Comparison of ENCODE assay signal across 11 cellular contexts in genomic region chr11:66015094-66015881, GRCh38. TPM values are rescaled to one million over a fixed set of nuclear protein-coding genes. Genes with fewer than 3 reads are reported as not detected.
DNase-seq lines count a peak whose midpoint lies in the region; ATAC-seq and TF ChIP-seq lines count a peak whose summit lies in the region.
"Had no signal": no experiment of that assay in that cellular context is flagged by ENCODE, and none has a peak within 500 bp of the region (broad histone marks: within the 10 kb centered on the region; RNA-seq: fewer than 3 reads in every experiment).

No MANE protein-coding gene starts in this region.

- TF ChIP-seq CTCF in AG04449 (IDR thresholded peaks at IDR 0.05; ENCODE audit: insufficient read depth, low read length, missing control alignments): no peak

- H3K36me3 ChIP-seq in effector memory CD4-positive, alpha-beta T cell (ENCODE audit: control insufficient read depth, insufficient read depth, low read length): no peaks in the 10 kb centered on the region

- H3K9me3 ChIP-seq in effector memory CD4-positive, alpha-beta T cell (ENCODE audit: control insufficient read depth, low read length): no peaks in the 10 kb centered on the region

- no peak overlapping the region for H3K4me3 ChIP-seq in AG04449 (ENCODE audit: low read depth, low read length)
- H3K4me3 ChIP-seq in effector memory CD4-positive, alpha-beta T cell (ENCODE audit: insufficient read depth, low read depth, low read length, poor library complexity, severe bottlenecking): no peak overlapping the region

- CTCF ChIA-PET in AG04449 (lab: Yijun Ruan, JAX): interaction anchor here (1.1 to 1.7 kb wide), 3 partner anchors 26 to 126 kb away, joined by 3 to 12 read pairs (median 11); partner anchors contain the start of gene FIBP

- H3K27ac ChIP-seq in layer of hippocampus (ENCODE audit: low read depth, low read length): peak overlapping the region; percentile 62
- no peak overlapping the region for H3K27ac ChIP-seq in effector memory CD4-positive, alpha-beta T cell (ENCODE audit: insufficient read depth, low read length, poor library complexity, severe bottlenecking)

- peaks cover 7% of the 10 kb centered on the region for H3K27me3 ChIP-seq in layer of hippocampus (ENCODE audit: control insufficient read depth, insufficient read depth, low read length)
- H3K27me3 ChIP-seq in effector memory CD4-positive, alpha-beta T cell (replicated peaks; ENCODE audit: control insufficient read depth, insufficient read depth, low read length, poor library complexity, severe bottlenecking): peaks cover 22% of the 10 kb centered on the region

- ATAC-seq in GM18873 (IDR thresholded peaks at IDR 0.05; ENCODE audit: low FRiP score, unreplicated experiment) (no peak), HG02610 (IDR thresholded peaks at IDR 0.05; ENCODE audit: unreplicated experiment) (no peak), GM19023 (IDR thresholded peaks at IDR 0.05; ENCODE audit: unreplicated experiment) (no peak)

- peak; percentile 96 for TF ChIP-seq EP300 in Ishikawa (IDR thresholded peaks at IDR 0.05; ENCODE audit: borderline replicate concordance)

- peaks cover 6% of the 10 kb centered on the region for H3K4me1 ChIP-seq in effector memory CD4-positive, alpha-beta T cell (ENCODE audit: control insufficient read depth, insufficient read depth, low read length, poor library complexity, severe bottlenecking)

- peak; percentile 13; the same call in 1 of the 2 replicates for TF ChIP-seq RAD21 in Ishikawa (IDR thresholded peaks at IDR 0.05; ENCODE audit: low read depth)

- POLR2A ChIA-PET in AG04449 (lab: Yijun Ruan, JAX): interaction anchor here (0.6 kb wide), 1 partner anchor 9 kb away, joined by 4 read pairs; no protein-coding TSS in a partner anchor

- peak; percentile 5 for DNase-seq in AG04449 (ENCODE audit: low read depth, low spot score)
- peak; percentile 71 for DNase-seq in cerebellum (ENCODE audit: low spot score)
- DNase-seq in effector memory CD4-positive, alpha-beta T cell: no peak
- DNase-seq: activated CD4-positive, alpha-beta T cell treated with anti-CD3 and anti-CD28 coated beads, Interleukin-2, amount 50 U/mL, for 4 hours; mesendoderm had no signal

TF ChIP-seq in Ishikawa, 13 proteins besides CTCF, POLR2A, EP300 and RAD21:
- no peak for TF ChIP-seq REST (IDR thresholded peaks at IDR 0.05; ENCODE audit: low read depth)
- TF ChIP-seq TCF12 (IDR thresholded peaks at IDR 0.05; ENCODE audit: low read depth): peak; percentile 96
- TF ChIP-seq EGR1 (IDR thresholded peaks at IDR 0.05): peak; percentile 65
- peak; percentile 92 for TF ChIP-seq NFIC (IDR thresholded peaks at IDR 0.05)
- TF ChIP-seq FOXM1 (IDR thresholded peaks at IDR 0.05; ENCODE audit: borderline replicate concordance, low read depth): peak; percentile 81; the same call in 1 of the 2 replicates
- no peak for TF ChIP-seq TAF1 (IDR thresholded peaks at IDR 0.05; ENCODE audit: low read depth)
- TF ChIP-seq TEAD4 (IDR thresholded peaks at IDR 0.05): peak; percentile 94
- TF ChIP-seq ZBTB7A (IDR thresholded peaks at IDR 0.05; ENCODE audit: low read depth): peak; percentile 46; the same call in 1 of the 2 replicates
- TF ChIP-seq MAX (IDR thresholded peaks at IDR 0.05): peak; percentile 88
- no peak for TF ChIP-seq YY1 (IDR thresholded peaks at IDR 0.05; ENCODE audit: low read depth)
- TF ChIP-seq CEBPB (IDR thresholded peaks at IDR 0.05): no peak
- TF ChIP-seq USF1 (IDR thresholded peaks at IDR 0.05): peak; percentile 46; the same call in 1 of the 2 replicates
- TF ChIP-seq CREB1 (IDR thresholded peaks at IDR 0.05; ENCODE audit: low read depth): no peak

RNA-seq across cellular contexts. Expression of gene CST6, which starts 3.5 kb away (rescaled TPM):
- total RNA-seq in cerebellum: not detected
- total RNA-seq: SK-MEL-5 had no signal

RNA-seq across cellular contexts. Expression of gene CATSPER1, which starts 11.0 kb away (rescaled TPM):
- not detected for total RNA-seq in cerebellum

RNA-seq across cellular contexts. Expression of gene BANF1, which starts 13.0 kb away (rescaled TPM):
- total RNA-seq in cerebellum: 14.8 TPM

RNA-seq across cellular contexts. Expression of gene EIF1AD, which starts 13.3 kb away (rescaled TPM):
- total RNA-seq in cerebellum: 22.3 TPM

RNA-seq across cellular contexts. Expression of gene GAL3ST3, which starts 33.7 kb away (rescaled TPM):
- 8.1 TPM for total RNA-seq in cerebellum
- total RNA-seq: SK-MEL-5 had no signal

Comparison
In these comparisons a context has a peak if more than half of its experiments do, and no peak if none do; other contexts are left out.
1. DNase-seq: peak in AG04449 (single experiment) and cerebellum (single experiment); none in effector memory CD4-positive, alpha-beta T cell (0 of 3).